In genomic region chr3:113560265-113560664, GRCh38 we compare ENCODE assay signal across 12 cellular contexts.
"Had no signal": no experiment of that assay in that cellular context is flagged by ENCODE, and none has a peak within 500 bp of the region (broad histone marks: within the 10 kb centered on the region; RNA-seq: fewer than 3 reads in every experiment).

No MANE protein-coding gene starts in this region.

- DNase-seq: activated CD4-positive, alpha-beta T cell treated with anti-CD3 and anti-CD28 coated beads for 48 hours; activated naive CD4-positive, alpha-beta T cell treated with anti-CD3 and anti-CD28 coated beads, Interleukin-2, amount 10 ng/mL, durations not matched to agents 7 days and 5 days; adrenal gland; cortex of kidney; erythroblast; hypothalamus; lower lobe of right lung; midbrain; naive B cell; ovary; stimulated activated CD4-positive, alpha-beta T cell treated with anti-CD3 and anti-CD28 coated beads, Interleukin-4, amount 100 ng/mL, for 4 hours; tibial artery had no signal

- H3K9me3 Mint-ChIP-seq: activated naive CD4-positive, alpha-beta T cell treated with anti-CD3 and anti-CD28 coated beads, Interleukin-2, amount 10 ng/mL, durations not matched to agents 7 days and 5 days; naive B cell had no signal

- H3K4me3 Mint-ChIP-seq: activated naive CD4-positive, alpha-beta T cell treated with anti-CD3 and anti-CD28 coated beads, Interleukin-2, amount 10 ng/mL, durations not matched to agents 7 days and 5 days; naive B cell had no signal

- ATAC-seq: lower lobe of right lung had no signal

- H3K27ac Mint-ChIP-seq: activated naive CD4-positive, alpha-beta T cell treated with anti-CD3 and anti-CD28 coated beads, Interleukin-2, amount 10 ng/mL, durations not matched to agents 7 days and 5 days had no signal

- H3K27me3 Mint-ChIP-seq: activated naive CD4-positive, alpha-beta T cell treated with anti-CD3 and anti-CD28 coated beads, Interleukin-2, amount 10 ng/mL, durations not matched to agents 7 days and 5 days; naive B cell had no signal
